In genomic region chr12:102484017-102484731, GRCh38 we compare ENCODE assay signal across 8 cellular contexts. TPM values are rescaled to one million over a fixed set of nuclear protein-coding genes. Genes with fewer than 3 reads are reported as not detected.
DNase-seq lines count a peak whose midpoint lies in the region; ATAC-seq, FAIRE-seq and TF ChIP-seq lines count a peak whose summit lies in the region.

No MANE protein-coding gene starts in this region.

- H3K4me1 ChIP-seq in astrocyte (ENCODE audit: insufficient read depth, low read length) = no peaks in the 10 kb centered on the region
- peaks cover 4% of the 10 kb centered on the region for H3K4me1 ChIP-seq in smooth muscle cell (ENCODE audit: low read depth)

- H3K4me2 ChIP-seq in astrocyte (ENCODE audit: low read length) = peak overlapping the region; percentile 80
- H3K4me2 ChIP-seq in smooth muscle cell = peak overlapping the region; percentile 63

- no peak overlapping the region for H3K27ac Mint-ChIP-seq in astrocyte (ENCODE audit: unreplicated experiment)

- TF ChIP-seq CTCF in astrocyte (IDR thresholded peaks at IDR 0.05; ENCODE audit: insufficient read depth, low read depth, low read length) (peak; percentile 96), smooth muscle cell (IDR thresholded peaks at IDR 0.05; ENCODE audit: borderline replicate concordance, insufficient read depth, poor library complexity, severe bottlenecking) (peak; percentile 93)

- 31% methylated on average over 14 of the region's 14 CpGs for WGBS in smooth muscle cell (ENCODE audit: low lambda C conversion rate)

- peak; percentile 44 for DNase-seq in GM04504 (ENCODE audit: low read depth)
- peak; percentile 39 for DNase-seq in Jurkat, Clone E6-1 (ENCODE audit: low read depth, low spot score)
- DNase-seq in T follicular helper cell (ENCODE audit: low read depth) = peak; percentile 4
- DNase-seq in astrocyte (ENCODE audit: low read depth) = peak; percentile 11
- DNase-seq in iPS DF 4.7 (ENCODE audit: extremely low read depth, low spot score) = peak; percentile 22
- peak; percentile 4 for DNase-seq in smooth muscle cell (lab: John Stamatoyannopoulos, UW; ENCODE audit: unreplicated experiment)
- no peak for DNase-seq in H4 (ENCODE audit: low spot score)

- ATAC-seq in GM21576 (IDR thresholded peaks at IDR 0.05; ENCODE audit: unreplicated experiment) = peak; percentile 41

- no peaks in the 10 kb centered on the region for H3K79me2 ChIP-seq in astrocyte (ENCODE audit: insufficient read depth, low read length)
- no peaks in the 10 kb centered on the region for H3K79me2 ChIP-seq in smooth muscle cell (ENCODE audit: low read depth)

- no peaks in the 10 kb centered on the region for H3K9me3 Mint-ChIP-seq in astrocyte (ENCODE audit: unreplicated experiment)

- peaks cover 7% of the 10 kb centered on the region for H3K4me1 Mint-ChIP-seq in astrocyte (ENCODE audit: low read depth, unreplicated experiment)

- H3K36me3 ChIP-seq in astrocyte (ENCODE audit: insufficient read depth, low read length) = no peaks in the 10 kb centered on the region
- H3K36me3 ChIP-seq in smooth muscle cell (ENCODE audit: low read depth) = no peaks in the 10 kb centered on the region

- H3K4me3 Mint-ChIP-seq in astrocyte (ENCODE audit: unreplicated experiment) = no peak overlapping the region

- H2AFZ ChIP-seq in astrocyte (ENCODE audit: low read depth, low read length) (peak overlapping the region; percentile 79), smooth muscle cell (ENCODE audit: low read depth) (peak overlapping the region; percentile 56)

- no peaks in the 10 kb centered on the region for H3K27me3 Mint-ChIP-seq in astrocyte (ENCODE audit: low read depth, unreplicated experiment)

- no peaks in the 10 kb centered on the region for H3K9me3 ChIP-seq in astrocyte (ENCODE audit: insufficient read depth, low read depth, low read length)
- H3K9me3 ChIP-seq in smooth muscle cell (replicated peaks; ENCODE audit: low read depth) = no peaks in the 10 kb centered on the region

- H3K36me3 Mint-ChIP-seq in astrocyte (ENCODE audit: low read depth, unreplicated experiment) = no peaks in the 10 kb centered on the region

- H3F3A ChIP-seq in smooth muscle cell (ENCODE audit: low read depth) = no peaks in the 10 kb centered on the region

- H3K9ac ChIP-seq in astrocyte (ENCODE audit: low read length) = peak overlapping the region; percentile 31
- no peak overlapping the region for H3K9ac ChIP-seq in smooth muscle cell (ENCODE audit: low read depth)

- no peaks in the 10 kb centered on the region for H3K27me3 ChIP-seq in astrocyte (ENCODE audit: insufficient read depth, low read length)
- no peaks in the 10 kb centered on the region for H3K27me3 ChIP-seq in smooth muscle cell (ENCODE audit: low read depth)

- no peak overlapping the region for H3K4me3 ChIP-seq in Jurkat, Clone E6-1 (ENCODE audit: low read length)
- H3K4me3 ChIP-seq in astrocyte (ENCODE audit: insufficient read depth, low read depth, low read length) (peak overlapping the region; percentile 20), smooth muscle cell (no peak overlapping the region)

- no peaks in the 10 kb centered on the region for H4K20me1 ChIP-seq in astrocyte (ENCODE audit: insufficient read depth, low read length)
- no peaks in the 10 kb centered on the region for H4K20me1 ChIP-seq in smooth muscle cell (ENCODE audit: low read depth)

- FAIRE-seq in astrocyte (lab: Jason Lieb, UNC) = no peak

- no peak overlapping the region for H3K27ac ChIP-seq in astrocyte (ENCODE audit: low read depth, low read length)
- no peak overlapping the region for H3K27ac ChIP-seq in smooth muscle cell (ENCODE audit: low read depth)

RNA-seq across cellular contexts. Expression of gene IGF1, which starts 3.8 kb away (rescaled TPM):
- polyA plus RNA-seq in Jurkat, Clone E6-1 (2012; ENCODE audit: insufficient read depth, insufficient read length) = not detected
- 1.9 and 2.3 TPM in 2 replicates for total RNA-seq in astrocyte
- total RNA-seq in smooth muscle cell = 5.3 and 8.9 TPM in 2 replicates
- polyA plus RNA-seq in smooth muscle cell = 1.3 and 10.0 TPM in 2 replicates
- total RNA-seq in H4 (2014; rRNA removed; shearing (Covaris generic)) = 0.17 and 0.25 TPM in 2 replicates
